Comparison of ENCODE assay signal across 20 cellular contexts in the genomic region with DNA sequence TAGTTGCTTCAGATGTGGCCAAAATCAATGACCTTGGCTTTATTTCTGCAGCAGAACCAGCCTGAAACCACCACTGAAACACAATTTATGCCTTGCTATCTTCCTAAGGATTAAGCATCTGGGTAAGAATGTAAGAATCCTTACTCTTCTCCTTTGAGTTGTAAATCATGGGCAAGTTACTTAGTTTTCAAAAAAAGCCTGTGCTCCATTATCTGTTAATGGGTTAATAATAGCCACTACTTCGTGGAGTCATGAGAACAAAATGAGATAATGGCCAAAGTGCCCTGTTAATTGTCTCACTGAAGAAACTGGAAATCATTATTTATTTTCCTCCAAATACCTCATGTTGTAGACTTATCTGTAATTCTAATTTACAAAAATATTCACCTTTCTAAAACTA.
"Had no signal": no experiment of that assay in that cellular context is flagged by ENCODE, and none has a peak within 500 bp of the region (broad histone marks: within the 10 kb centered on the region; RNA-seq: fewer than 3 reads in every experiment).

No MANE protein-coding gene starts in this region.

- H3K4me1 ChIP-seq: prostate gland had no signal

- H3K27ac ChIP-seq: body of pancreas, coronary artery, esophagus muscularis mucosa, gastroesophageal sphincter, prostate gland, skin epidermis, suprapubic skin had no signal

- H3K9me3 Mint-ChIP-seq: activated B cell treated with CpG ODN at 0.5 μM for 24 hours; activated CD4-positive, alpha-beta memory T cell treated with anti-CD3 and anti-CD28 coated beads, Interleukin-2, amount 10 ng/mL, durations not matched to agents 7 days and 5 days; activated naive CD8-positive, alpha-beta T cell treated with anti-CD3 and anti-CD28 coated beads, Interleukin-2, amount 10 ng/mL, durations not matched to agents 7 days and 5 days; activated T-helper 2 cell treated with anti-CD3 and anti-CD28 coated beads, Interferon-gamma antibody, Interleukin-2, Interleukin-4, amounts not matched to agents 10 μg/mL and 5 μg/mL and 100 μg/mL, durations not matched to agents 14 hours and 24 hours and 36 hours; stimulated activated naive CD8-positive, alpha-beta T cell treated with anti-CD3 and anti-CD28 coated beads, Interleukin-15, amount 100 ng/mL, for 72 hours had no signal

- H3K36me3 Mint-ChIP-seq: activated naive CD8-positive, alpha-beta T cell treated with anti-CD3 and anti-CD28 coated beads, Interleukin-2, amount 10 ng/mL, durations not matched to agents 7 days and 5 days had no signal

- H3K27me3 ChIP-seq: body of pancreas, esophagus muscularis mucosa, gastroesophageal sphincter, right atrium auricular region, suprapubic skin had no signal

- H3K36me3 ChIP-seq: esophagus muscularis mucosa, gastroesophageal sphincter, prostate gland, right atrium auricular region, suprapubic skin had no signal

- H3K9me3 ChIP-seq: body of pancreas, esophagus muscularis mucosa, gastroesophageal sphincter, prostate gland, right atrium auricular region, suprapubic skin had no signal

- H3K4me3 ChIP-seq: body of pancreas, coronary artery, esophagus muscularis mucosa, gastroesophageal sphincter, prostate gland, right atrium auricular region, skin epidermis, suprapubic skin had no signal

- H3K27ac Mint-ChIP-seq: activated B cell treated with CpG ODN at 0.5 μM for 24 hours; activated CD4-positive, alpha-beta memory T cell treated with anti-CD3 and anti-CD28 coated beads, Interleukin-2, amount 10 ng/mL, durations not matched to agents 7 days and 5 days; activated naive CD8-positive, alpha-beta T cell treated with anti-CD3 and anti-CD28 coated beads, Interleukin-2, amount 10 ng/mL, durations not matched to agents 7 days and 5 days; activated T-helper 2 cell treated with anti-CD3 and anti-CD28 coated beads, Interferon-gamma antibody, Interleukin-2, Interleukin-4, amounts not matched to agents 10 μg/mL and 5 μg/mL and 100 μg/mL, durations not matched to agents 14 hours and 24 hours and 36 hours; stimulated activated naive CD8-positive, alpha-beta T cell treated with anti-CD3 and anti-CD28 coated beads, Interleukin-15, amount 100 ng/mL, for 72 hours had no signal

- ATAC-seq: body of pancreas; gastroesophageal sphincter; stimulated activated naive CD8-positive, alpha-beta T cell treated with anti-CD3 and anti-CD28 coated beads, Interleukin-15, amount 100 ng/mL, for 72 hours had no signal

- DNase-seq: activated B cell treated with CpG ODN at 0.5 μM for 24 hours; activated CD4-positive, alpha-beta memory T cell treated with anti-CD3 and anti-CD28 coated beads, Interleukin-2, amount 10 ng/mL, durations not matched to agents 7 days and 5 days; activated CD4-positive, alpha-beta T cell treated with anti-CD3 and anti-CD28 coated beads for 4 hours; activated naive CD4-positive, alpha-beta T cell treated with Interleukin-2 at 50 U/mL for 16 hours; activated naive CD8-positive, alpha-beta T cell treated with anti-CD3 and anti-CD28 coated beads, Interleukin-2, amount 10 ng/mL, durations not matched to agents 7 days and 5 days; activated T-cell treated with anti-CD3 and anti-CD28 coated beads, Interleukin-2, amount 50 U/mL, for 1 hour; body of pancreas; mammary epithelial cell; midbrain; stimulated activated CD4-positive, alpha-beta T cell treated with anti-CD3 and anti-CD28 coated beads, Interleukin-15, amount 100 ng/mL, for 24 hours; stimulated activated CD4-positive, alpha-beta T cell treated with anti-CD3 and anti-CD28 coated beads, Interleukin-2, amount 100 ng/mL, for 48 hours; stimulated activated naive CD8-positive, alpha-beta T cell treated with anti-CD3 and anti-CD28 coated beads, Interleukin-15, amount 100 ng/mL, for 72 hours had no signal

- H3K4me3 Mint-ChIP-seq: activated CD4-positive, alpha-beta memory T cell treated with anti-CD3 and anti-CD28 coated beads, Interleukin-2, amount 10 ng/mL, durations not matched to agents 7 days and 5 days; activated naive CD8-positive, alpha-beta T cell treated with anti-CD3 and anti-CD28 coated beads, Interleukin-2, amount 10 ng/mL, durations not matched to agents 7 days and 5 days; stimulated activated naive CD8-positive, alpha-beta T cell treated with anti-CD3 and anti-CD28 coated beads, Interleukin-15, amount 100 ng/mL, for 72 hours had no signal
